In genomic region chr4:183304067-183304466, GRCh38 we compare ENCODE assay signal across 31 cellular contexts. TPM values are rescaled to one million over a fixed set of nuclear protein-coding genes. Genes with fewer than 3 reads are reported as not detected.
DNase-seq lines count a peak whose midpoint lies in the region; ATAC-seq and TF ChIP-seq lines count a peak whose summit lies in the region.
"Had no signal": no experiment of that assay in that cellular context is flagged by ENCODE, and none has a peak within 500 bp of the region (broad histone marks: within the 10 kb centered on the region; RNA-seq: fewer than 3 reads in every experiment).

No MANE protein-coding gene starts in this region.

- peaks cover 31% of the 10 kb centered on the region for H3K36me3 Mint-ChIP-seq in HFFc6 (ENCODE audit: low read depth)
- H3K36me3 Mint-ChIP-seq: activated CD4-positive, alpha-beta memory T cell treated with anti-CD3 and anti-CD28 coated beads for 36 hours; CD8-positive, alpha-beta T cell had no signal

- peak overlapping the region; percentile 9; the same call in 1 of the 2 replicates for H3K27ac Mint-ChIP-seq in HFFc6
- H3K27ac Mint-ChIP-seq: activated B cell treated with CpG ODN at 0.5 μM for 24 hours; activated CD4-positive, alpha-beta memory T cell treated with anti-CD3 and anti-CD28 coated beads for 36 hours; brain; CD8-positive, alpha-beta T cell had no signal

- no peaks in the 10 kb centered on the region for H3K9me3 ChIP-seq in GM23248 (ENCODE audit: low read depth)
- H3K9me3 ChIP-seq: SK-N-SH, upper lobe of left lung had no signal

- H2AFZ ChIP-seq in GM23248, result no peak overlapping the region
- H2AFZ ChIP-seq: hepatocyte had no signal

- no peaks in the 10 kb centered on the region for H3K9me3 Mint-ChIP-seq in HFFc6
- H3K9me3 Mint-ChIP-seq: activated B cell treated with CpG ODN at 0.5 μM for 24 hours; activated CD4-positive, alpha-beta memory T cell treated with anti-CD3 and anti-CD28 coated beads for 36 hours; brain; CD8-positive, alpha-beta T cell; H9 had no signal

- peaks cover 2% of the 10 kb centered on the region for H3K27me3 Mint-ChIP-seq in HFFc6 (ENCODE audit: insufficient read depth)

- no peaks in the 10 kb centered on the region for H3K4me1 ChIP-seq in GM23248 (ENCODE audit: insufficient read depth)
- H3K4me1 ChIP-seq: upper lobe of left lung had no signal

- no peak overlapping the region for H3K4me3 ChIP-seq in GM23248
- H3K4me3 ChIP-seq: hepatocyte, upper lobe of left lung had no signal

- no peaks in the 10 kb centered on the region for H3K9me2 ChIP-seq in GM23248 (ENCODE audit: insufficient read depth)
- H3K9me2 ChIP-seq: SK-N-SH had no signal

- peaks cover 9% of the 10 kb centered on the region for H3K4me1 Mint-ChIP-seq in HFFc6 (ENCODE audit: low read depth)
- H3K4me1 Mint-ChIP-seq: activated B cell treated with CpG ODN at 0.5 μM for 24 hours, H9 had no signal

- H3K9ac ChIP-seq in GM23248, result no peak overlapping the region
- H3K9ac ChIP-seq: SK-N-SH had no signal

- 98% methylated on average over 4 of the region's 4 CpGs for WGBS in GM23248 (ENCODE audit: low coverage in 1 of 2, low lambda C conversion rate in 2 of 2, missing lambda C conversion rate in 2 of 2), 2 experiments

- H3K4me2 ChIP-seq in GM23248 (ENCODE audit: unreplicated experiment), result no peak overlapping the region
- H3K4me2 ChIP-seq: hepatocyte, SK-N-SH had no signal

- no peak overlapping the region for H3K27ac ChIP-seq in GM23248
- H3K27ac ChIP-seq: hepatocyte, upper lobe of left lung had no signal

- no peaks in the 10 kb centered on the region for H4K20me1 ChIP-seq in GM23248 (ENCODE audit: insufficient read depth)

- H3K79me2 ChIP-seq in GM23248 (ENCODE audit: insufficient read depth), result no peaks in the 10 kb centered on the region
- H3K79me2 ChIP-seq: hepatocyte had no signal

- no peak overlapping the region for H3K4me3 Mint-ChIP-seq in HFFc6
- H3K4me3 Mint-ChIP-seq: activated B cell treated with CpG ODN at 0.5 μM for 24 hours; activated CD4-positive, alpha-beta memory T cell treated with anti-CD3 and anti-CD28 coated beads for 36 hours; brain; CD8-positive, alpha-beta T cell; H9 had no signal

- no peaks in the 10 kb centered on the region for H3K27me3 ChIP-seq in GM23248 (replicated peaks; ENCODE audit: insufficient read depth)
- H3K27me3 ChIP-seq: hepatocyte, upper lobe of left lung had no signal

- peaks cover 74% of the 10 kb centered on the region for H3K36me3 ChIP-seq in GM23248 (ENCODE audit: low read depth)

- in situ Hi-C loops in GM23248 (cut with MboI), result no loop called here

- H3F3A ChIP-seq in GM23248 (ENCODE audit: insufficient read depth), result peaks cover 7% of the 10 kb centered on the region

- ATAC-seq in GM18498 (IDR thresholded peaks at IDR 0.05; ENCODE audit: unreplicated experiment), result peak; percentile 76
- ATAC-seq in GM21360 (IDR thresholded peaks at IDR 0.05; ENCODE audit: unreplicated experiment), result peak; percentile 75
- ATAC-seq in HG03108 (IDR thresholded peaks at IDR 0.05; ENCODE audit: unreplicated experiment), result peak; percentile 46
- no peak for ATAC-seq in HG03175 (IDR thresholded peaks at IDR 0.05; ENCODE audit: unreplicated experiment)
- ATAC-seq: CD8-positive, alpha-beta T cell; left ventricle myocardium superior; sciatic nerve had no signal

- DNase-seq in HFFc6 (no peak), GM23248 (no peak), NCI-H1417 (lab: John Stamatoyannopoulos, UW) (no peak), NCI-H2171 (lab: John Stamatoyannopoulos, UW) (no peak)
- DNase-seq: 8988T; activated B cell treated with CpG ODN at 0.5 μM for 24 hours; activated CD4-positive, alpha-beta memory T cell treated with anti-CD3 and anti-CD28 coated beads for 36 hours; activated gamma-delta T cell treated with Interleukin-2 at 50 U/mL for 16 hours; AML-193; CD8-positive, alpha-beta T cell; effector memory CD4-positive, alpha-beta T cell; GF-D8; H9; Karpas-422; left ventricle myocardium superior; NCI-H187; NCI-H69; SK-N-SH; stimulated activated CD4-positive, alpha-beta T cell treated with anti-CD3 and anti-CD28 coated beads, Interleukin-15, amount 100 ng/mL, for 24 hours; upper lobe of left lung had no signal

- no peak for TF ChIP-seq CTCF in HFFc6 (IDR thresholded peaks at IDR 0.05)

RNA-seq across cellular contexts. Expression of gene CLDN22, which starts 16.0 kb away (rescaled TPM):
- total RNA-seq in HFFc6 (2021; fragmentation: NEBNext Ultra II Directional; extraction: Animal tissue kit (Norgen Biotek cat#: 25700)), result not detected
- total RNA-seq in GM23248 (2014; rRNA removed; shearing (Covaris generic)), result not detected in 2 replicates
- polyA plus RNA-seq in GM23248 (2016; fragmentation: Nextera tagmentation; extraction: Ambion mirVana), result not detected in 2 replicates
- total RNA-seq: activated B cell treated with CpG ODN at 0.5 μM for 24 hours; activated CD4-positive, alpha-beta memory T cell treated with anti-CD3 and anti-CD28 coated beads for 36 hours; CD8-positive, alpha-beta T cell; frontal cortex; H9; hepatocyte; left ventricle myocardium superior; sciatic nerve had no signal
- polyA plus RNA-seq: adipose tissue, hepatocyte, neural cell had no signal

RNA-seq across cellular contexts. Expression of gene CLDN24, which starts 18.2 kb away (rescaled TPM):
- total RNA-seq in HFFc6 (2021; fragmentation: NEBNext Ultra II Directional; extraction: Animal tissue kit (Norgen Biotek cat#: 25700)), result not detected
- 0.51 TPM in 1 of 2 replicates, not detected in the other for total RNA-seq in GM23248 (2014; rRNA removed; shearing (Covaris generic))
- not detected in 2 replicates for polyA plus RNA-seq in GM23248 (2016; fragmentation: Nextera tagmentation; extraction: Ambion mirVana)
- total RNA-seq: activated B cell treated with CpG ODN at 0.5 μM for 24 hours; activated CD4-positive, alpha-beta memory T cell treated with anti-CD3 and anti-CD28 coated beads for 36 hours; CD8-positive, alpha-beta T cell; frontal cortex; H9; hepatocyte; left ventricle myocardium superior; sciatic nerve; upper lobe of left lung had no signal
- polyA plus RNA-seq: adipose tissue, esophagus, neural cell, SK-N-SH had no signal
